Comparison of ENCODE assay signal across 22 cellular contexts in the genomic region with DNA sequence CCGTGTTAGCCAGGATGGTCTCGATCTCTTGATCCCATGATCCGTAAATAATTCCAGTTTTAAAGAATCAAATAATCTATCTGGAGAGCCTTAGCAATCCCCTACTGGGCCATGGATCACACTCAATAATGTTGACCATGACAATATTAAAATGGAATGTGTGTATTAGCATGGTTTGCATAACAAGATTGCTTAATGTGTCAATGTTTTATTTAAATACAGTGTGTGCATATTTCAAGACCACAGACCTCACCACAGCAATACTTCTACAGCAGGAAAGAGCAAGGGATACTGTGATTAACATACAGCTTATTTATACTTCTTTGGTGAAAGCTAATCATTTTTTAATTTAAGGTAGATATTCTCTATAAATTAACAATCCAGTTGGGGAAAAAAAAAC.
"Had no signal": no experiment of that assay in that cellular context is flagged by ENCODE, and none has a peak within 500 bp of the region (broad histone marks: within the 10 kb centered on the region; RNA-seq: fewer than 3 reads in every experiment).

No MANE protein-coding gene starts in this region.

- H3K36me3 ChIP-seq: gastroesophageal sphincter, neutrophil, right atrium auricular region, thyroid gland, uterus had no signal

- H3K27me3 ChIP-seq: body of pancreas, gastroesophageal sphincter, neutrophil, right atrium auricular region, thyroid gland, uterus had no signal

- H3K9me3 ChIP-seq: body of pancreas, gastroesophageal sphincter, neutrophil, right atrium auricular region, thyroid gland, uterus had no signal

- ATAC-seq: activated CD4-positive, alpha-beta T cell treated with anti-CD3 and anti-CD28 coated beads for 36 hours; activated CD8-positive, alpha-beta memory T cell treated with anti-CD3 and anti-CD28 coated beads, Interleukin-2, amount 10 ng/mL, durations not matched to agents 7 days and 5 days; body of pancreas; gastroesophageal sphincter; left ventricle myocardium superior; natural killer cell; stimulated activated naive B cell treated with anti-CD40 and anti-IgM and Interleukin-4, amounts not matched to agents 10 μg/mL and 1 μg/mL and 100 μg/mL, for 72 hours; T-helper 17 cell had no signal

- H3K4me3 ChIP-seq: body of pancreas, gastroesophageal sphincter, right atrium auricular region, skin epidermis, thyroid gland, uterus had no signal

- H3K4me1 ChIP-seq: body of pancreas, gastroesophageal sphincter, right atrium auricular region, thyroid gland, uterus had no signal

- FAIRE-seq: kidney had no signal

- DNase-seq: activated CD4-positive, alpha-beta memory T cell treated with anti-CD3 and anti-CD28 coated beads for 36 hours; activated CD4-positive, alpha-beta T cell treated with anti-CD3 and anti-CD28 coated beads for 36 hours; activated CD8-positive, alpha-beta memory T cell treated with anti-CD3 and anti-CD28 coated beads, Interleukin-2, amount 10 ng/mL, durations not matched to agents 7 days and 5 days; activated naive CD4-positive, alpha-beta T cell treated with anti-CD3 and anti-CD28 coated beads, Interleukin-2, amount 10 ng/mL, durations not matched to agents 7 days and 5 days; activated T-cell treated with anti-CD3 and anti-CD28 coated beads, Interleukin-2, amount 50 U/mL, for 1 hour; body of pancreas; effector memory CD4-positive, alpha-beta T cell; kidney; left ventricle myocardium superior; mesendoderm; natural killer cell; posterior cingulate gyrus; stimulated activated CD4-positive, alpha-beta T cell treated with anti-CD3 and anti-CD28 coated beads, Interleukin-15, amount 100 ng/mL, for 24 hours; stimulated activated CD4-positive, alpha-beta T cell treated with anti-CD3 and anti-CD28 coated beads, Interleukin-4, amount 100 ng/mL, for 1 hour; stimulated activated naive B cell treated with anti-CD40 and anti-IgM and Interleukin-4, amounts not matched to agents 10 μg/mL and 1 μg/mL and 100 μg/mL, for 72 hours; T-helper 17 cell; thyroid gland; uterus had no signal

- H3K27ac ChIP-seq: body of pancreas, gastroesophageal sphincter, neutrophil, right atrium auricular region, skin epidermis, thyroid gland, uterus had no signal
